1 cellular context compared by ENCODE assay signal in genomic region chr2:113157108-113157896, GRCh38.
A peak's percentile ranks its signal among the peaks of the same experiment; 100 is the strongest.
TF ChIP-seq lines count a peak whose summit lies in the region.

No MANE protein-coding gene starts in this region.

TF ChIP-seq in HCT116, 20 proteins besides CTCF, POLR2A, EP300 and RAD21 (continued from another document):
- TF ChIP-seq REST (IDR thresholded peaks at IDR 0.05; ENCODE audit: low read depth) (no peak), YY1 (IDR thresholded peaks at IDR 0.05; ENCODE audit: extremely low read depth, insufficient replicate concordance, low read depth, low read length) (no peak), ZNF274 (IDR thresholded peaks at IDR 0.05; ENCODE audit: low read depth, low read length) (no peak), POLR2AphosphoS5 (IDR thresholded peaks at IDR 0.05; ENCODE audit: low read depth, low read length) (peak; percentile 31; the same call in 1 of the 2 replicates), ZFX (IDR thresholded peaks at IDR 0.05) (peak; percentile 77), CEBPB (IDR thresholded peaks at IDR 0.05; ENCODE audit: low read depth) (no peak), CBX3 (IDR thresholded peaks at IDR 0.05; ENCODE audit: low read depth) (no peak), SIN3A (IDR thresholded peaks at IDR 0.05; ENCODE audit: low read depth) (no peak), FOSL1 (IDR thresholded peaks at IDR 0.05; ENCODE audit: low read depth) (no peak), EZH2 (IDR thresholded peaks at IDR 0.05) (no peak)
